ENCODE assay signal across 8 cellular contexts in the genomic region with DNA sequence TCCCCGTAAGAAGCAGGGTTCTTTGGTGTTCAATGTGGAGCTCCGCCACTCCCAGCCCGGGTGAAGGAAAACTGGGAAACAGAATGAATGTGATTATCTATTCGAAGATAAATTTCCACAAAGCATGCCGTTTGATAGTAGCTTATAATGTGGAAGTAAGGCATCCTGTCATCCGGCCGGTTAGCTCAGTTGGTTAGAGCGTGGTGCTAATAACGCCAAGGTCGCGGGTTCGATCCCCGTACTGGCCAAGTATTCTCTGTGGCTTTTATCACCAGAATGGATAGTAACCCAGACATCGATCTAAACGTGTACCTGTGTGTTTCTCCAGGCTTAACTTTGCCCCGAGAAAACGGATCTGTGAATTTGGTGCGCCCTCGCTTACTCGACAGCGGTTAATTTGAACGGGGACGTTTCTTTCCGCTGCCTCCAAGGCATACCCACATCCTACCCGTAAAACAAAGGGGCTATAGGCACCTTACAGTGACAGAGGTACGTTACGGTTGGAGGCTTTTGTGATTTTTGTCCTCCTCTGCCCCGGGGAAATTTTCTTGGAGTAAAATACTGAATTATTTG.
DNase-seq lines count a peak whose midpoint lies in the region; ATAC-seq and TF ChIP-seq lines count a peak whose summit lies in the region.

No MANE protein-coding gene starts in this region.

- TF ChIP-seq CTCF in AG09319 (IDR thresholded peaks at IDR 0.05; ENCODE audit: low read depth, low read length) (no peak), dorsolateral prefrontal cortex (IDR thresholded peaks at IDR 0.05 in 54 of 56, conservative IDR thresholded peaks at IDR 0.05 in 2 of 56; ENCODE audit: low read depth in 1 of 56, partially characterized antibody in 56 of 56) (peak in 2 of 56 donors; percentile 5 to 7)

- peaks cover 18% of the 10 kb centered on the region for H3K4me1 Mint-ChIP-seq in activated CD4-positive, alpha-beta T cell treated with anti-CD3 and anti-CD28 coated beads, Interleukin-2, amount 10 ng/mL, durations not matched to agents 24 days and 14 days

- H3K27ac Mint-ChIP-seq in activated CD4-positive, alpha-beta T cell treated with anti-CD3 and anti-CD28 coated beads, Interleukin-2, amount 10 ng/mL, durations not matched to agents 24 days and 14 days: peak overlapping the region; percentile 86

- H3K36me3 Mint-ChIP-seq in activated CD4-positive, alpha-beta T cell treated with anti-CD3 and anti-CD28 coated beads, Interleukin-2, amount 10 ng/mL, durations not matched to agents 24 days and 14 days (ENCODE audit: low read depth): peaks cover 3% of the 10 kb centered on the region

- H3K27me3 Mint-ChIP-seq in activated CD4-positive, alpha-beta T cell treated with anti-CD3 and anti-CD28 coated beads, Interleukin-2, amount 10 ng/mL, durations not matched to agents 24 days and 14 days: peaks cover 17% of the 10 kb centered on the region

- intact Hi-C loops in activated CD4-positive, alpha-beta T cell treated with anti-CD3 and anti-CD28 coated beads, Interleukin-2, amount 10 ng/mL, durations not matched to agents 24 days and 14 days (cut with micrococcal nuclease): loop anchor here (1.0 to 10.0 kb wide), 7 partner anchors 64 to 1113 kb away; no protein-coding TSS in a partner anchor
- intact Hi-C loops in dorsolateral prefrontal cortex (cut with DNase I): loop anchor here in 1 of 2 donors (5.0 to 10.0 kb wide), 3 partner anchors 64 to 503 kb away; a partner anchor contains a TSS

- peak overlapping the region; percentile 39 to 81 (median 62) for H3K4me3 ChIP-seq in dorsolateral prefrontal cortex

- H3K27me3 ChIP-seq in dorsolateral prefrontal cortex: peaks cover 0 to 10% (median 0%) of the 10 kb centered on the region in 45 donors

- H3K9me3 Mint-ChIP-seq in activated CD4-positive, alpha-beta T cell treated with anti-CD3 and anti-CD28 coated beads, Interleukin-2, amount 10 ng/mL, durations not matched to agents 24 days and 14 days: no peaks in the 10 kb centered on the region

- DNase-seq in AG09319 (ENCODE audit: extremely low read depth, low read depth) (peak; percentile 75), NCI-H526 treated with DMSO at 0.1 percent for 48 hours (lab: John Stamatoyannopoulos, UW) (peak; percentile 93), dorsolateral prefrontal cortex (peak; percentile 65 to 86 (median 80)), lung microvascular endothelial cell (ENCODE audit: low read depth in 2 of 2) (peak; percentile 81 to 86)
- DNase-seq in activated CD4-positive, alpha-beta T cell treated with anti-CD3 and anti-CD28 coated beads, Interleukin-2, amount 10 ng/mL, durations not matched to agents 24 days and 14 days: peak; percentile 94
- DNase-seq in stimulated activated CD4-positive, alpha-beta T cell treated with anti-CD3 and anti-CD28 coated beads, TNF-alpha, amount 100 ng/mL, for 4 hours (ENCODE audit: low read depth in 3 of 3): peak; percentile 70 to 76 (median 73)

- ATAC-seq in GM19324 (IDR thresholded peaks at IDR 0.05; ENCODE audit: low FRiP score, unreplicated experiment): peak; percentile 45
- peak; percentile 60 for ATAC-seq in HG03520 (IDR thresholded peaks at IDR 0.05; ENCODE audit: unreplicated experiment)

- peak overlapping the region in 48 of 59 donors; percentile 9 to 85 (median 64) for H3K27ac ChIP-seq in dorsolateral prefrontal cortex

- peak overlapping the region; percentile 91 for H3K4me3 Mint-ChIP-seq in activated CD4-positive, alpha-beta T cell treated with anti-CD3 and anti-CD28 coated beads, Interleukin-2, amount 10 ng/mL, durations not matched to agents 24 days and 14 days

Comparison
In these comparisons a context has a peak if more than half of its experiments do, and no peak if none do; other contexts are left out.
1. Peak in every context shown above with its lines: DNase-seq, ATAC-seq, H3K4me3 ChIP-seq and H3K27ac ChIP-seq.